Comparison of ENCODE assay signal across 8 cellular contexts in the genomic region with DNA sequence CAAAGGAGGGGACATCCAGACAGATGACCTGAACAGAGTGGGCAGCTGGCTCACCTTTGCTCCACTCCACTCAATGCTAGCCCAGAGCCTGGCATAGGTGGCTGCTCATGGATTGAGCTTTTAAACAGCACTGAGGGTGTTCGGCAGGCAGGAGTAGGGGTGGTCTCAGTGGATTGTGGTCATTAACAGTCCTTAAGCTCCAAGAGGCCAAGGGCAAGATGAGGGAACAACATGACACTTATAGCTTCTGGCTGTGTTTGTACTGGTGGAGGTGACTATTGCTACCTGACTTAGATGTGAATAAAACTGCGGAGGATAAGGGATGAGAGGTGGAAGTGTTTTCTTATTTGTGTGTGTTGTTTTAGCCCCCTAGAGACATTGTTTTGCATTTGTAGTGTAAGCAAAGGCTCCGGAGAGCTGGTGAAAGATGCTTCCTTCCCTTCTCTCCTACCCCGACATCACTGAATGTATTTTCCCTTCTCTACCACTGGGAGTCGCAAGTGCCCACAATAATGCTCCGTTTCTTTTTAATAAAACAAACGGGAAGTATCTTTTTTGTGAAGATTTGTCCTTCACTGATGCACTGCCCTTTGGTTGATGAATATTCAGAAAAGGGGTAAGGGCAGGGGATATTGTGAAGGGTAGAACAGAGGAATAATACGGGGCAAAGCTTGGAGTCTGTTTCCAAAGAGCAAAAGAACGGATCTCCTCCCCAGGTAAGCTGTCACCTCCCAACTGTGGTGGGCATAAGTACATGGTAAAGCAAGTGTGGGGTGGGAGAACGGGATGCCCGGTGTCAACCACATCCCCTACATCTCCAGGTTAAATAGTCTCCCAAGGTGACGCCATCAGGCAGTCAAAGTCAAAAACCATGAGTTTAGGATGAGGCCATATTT. TPM values are rescaled to one million over a fixed set of nuclear protein-coding genes. Genes with fewer than 3 reads are reported as not detected.
DNase-seq lines count a peak whose midpoint lies in the region; ATAC-seq and TF ChIP-seq lines count a peak whose summit lies in the region.

No MANE protein-coding gene starts in this region.

- intact Hi-C loops in thyroid gland (cut with DNase I) = loop anchor here (5.0 kb wide), 1 partner anchor 285 kb away; no protein-coding TSS in a partner anchor
- intact Hi-C loops in activated T-helper 2 cell treated with anti-CD3 and anti-CD28 coated beads, Interferon-gamma antibody, Interleukin-2, Interleukin-4, amounts not matched to agents 10 μg/mL and 5 μg/mL and 100 μg/mL, durations not matched to agents 14 hours and 24 hours and 36 hours (cut with micrococcal nuclease) = loop anchor here (1.0 to 5.0 kb wide), 4 partner anchors 125 to 710 kb away; no protein-coding TSS in a partner anchor

- H2AFZ ChIP-seq in DND-41 (ENCODE audit: low read depth, low read length) = no peak overlapping the region

- peaks cover 4% of the 10 kb centered on the region for H3K27me3 Mint-ChIP-seq in activated CD4-positive, alpha-beta memory T cell treated with anti-CD3 and anti-CD28 coated beads, Interleukin-2, amount 10 ng/mL, durations not matched to agents 7 days and 5 days
- H3K27me3 Mint-ChIP-seq in activated T-helper 2 cell treated with anti-CD3 and anti-CD28 coated beads, Interferon-gamma antibody, Interleukin-2, Interleukin-4, amounts not matched to agents 10 μg/mL and 5 μg/mL and 100 μg/mL, durations not matched to agents 14 hours and 24 hours and 36 hours (ENCODE audit: low read depth) = peaks cover 9% of the 10 kb centered on the region

- H3K27me3 ChIP-seq in DND-41 (ENCODE audit: insufficient read depth, low read length, poor library complexity) (no peaks in the 10 kb centered on the region), thyroid gland (no peaks in the 10 kb centered on the region)

- 30 to 31% methylated on average over 12 of the region's 12 CpGs for WGBS in thyroid gland, 2 donors

- H3K4me3 Mint-ChIP-seq in activated CD4-positive, alpha-beta memory T cell treated with anti-CD3 and anti-CD28 coated beads, Interleukin-2, amount 10 ng/mL, durations not matched to agents 7 days and 5 days = no peak overlapping the region
- H3K4me3 Mint-ChIP-seq in activated T-helper 2 cell treated with anti-CD3 and anti-CD28 coated beads, Interferon-gamma antibody, Interleukin-2, Interleukin-4, amounts not matched to agents 10 μg/mL and 5 μg/mL and 100 μg/mL, durations not matched to agents 14 hours and 24 hours and 36 hours (ENCODE audit: low read depth) = no peak overlapping the region

- ATAC-seq in DND-41 (ENCODE audit: insufficient read depth, low read depth) (no peak), GM19372 (IDR thresholded peaks at IDR 0.05; ENCODE audit: low read depth, unreplicated experiment) (peak; percentile 80)

- no peak overlapping the region for H3K4me2 ChIP-seq in DND-41 (ENCODE audit: insufficient read depth, low read length)

- H3K4me1 ChIP-seq in DND-41 (ENCODE audit: insufficient read depth, low read length) (no peaks in the 10 kb centered on the region), thyroid gland (no peaks in the 10 kb centered on the region)

- TF ChIP-seq CTCF in DND-41 (IDR thresholded peaks at IDR 0.05; ENCODE audit: borderline replicate concordance, extremely low read depth, low read length, poor library complexity, severe bottlenecking) (peak; percentile 57), thyroid gland (IDR thresholded peaks at IDR 0.05) (peak; percentile 28 to 80 (median 60))

- no peak overlapping the region for H3K27ac Mint-ChIP-seq in activated CD4-positive, alpha-beta memory T cell treated with anti-CD3 and anti-CD28 coated beads, Interleukin-2, amount 10 ng/mL, durations not matched to agents 7 days and 5 days
- H3K27ac Mint-ChIP-seq in activated T-helper 2 cell treated with anti-CD3 and anti-CD28 coated beads, Interferon-gamma antibody, Interleukin-2, Interleukin-4, amounts not matched to agents 10 μg/mL and 5 μg/mL and 100 μg/mL, durations not matched to agents 14 hours and 24 hours and 36 hours = no peak overlapping the region

- no peak for TF ChIP-seq POLR2A in thyroid gland (IDR thresholded peaks at IDR 0.05)

- H3K9me3 ChIP-seq in DND-41 (ENCODE audit: insufficient read depth, low read length, severe bottlenecking) = no peaks in the 10 kb centered on the region
- no peaks in the 10 kb centered on the region for H3K9me3 ChIP-seq in thyroid gland

- H3K27ac ChIP-seq in DND-41 (ENCODE audit: low read length) (no peak overlapping the region), thyroid gland (no peak overlapping the region)

- CTCF ChIA-PET in activated CD4-positive, alpha-beta memory T cell treated with anti-CD3 and anti-CD28 coated beads, Interleukin-2, amount 10 ng/mL, durations not matched to agents 7 days and 5 days (lab: Charles Lee) = interaction anchor here (0.6 to 2.7 kb wide), 9 partner anchors 9 to 711 kb away, joined by 3 to 24 read pairs (median 4); partner anchors contain the start of gene SLC36A4

- no peak overlapping the region for H3K9ac ChIP-seq in DND-41 (ENCODE audit: low read depth, low read length)

- H3K36me3 Mint-ChIP-seq in activated CD4-positive, alpha-beta memory T cell treated with anti-CD3 and anti-CD28 coated beads, Interleukin-2, amount 10 ng/mL, durations not matched to agents 7 days and 5 days (ENCODE audit: low read depth) = no peaks in the 10 kb centered on the region
- H3K36me3 Mint-ChIP-seq in activated T-helper 2 cell treated with anti-CD3 and anti-CD28 coated beads, Interferon-gamma antibody, Interleukin-2, Interleukin-4, amounts not matched to agents 10 μg/mL and 5 μg/mL and 100 μg/mL, durations not matched to agents 14 hours and 24 hours and 36 hours (ENCODE audit: low read depth) = no peaks in the 10 kb centered on the region

- H3K79me2 ChIP-seq in DND-41 (ENCODE audit: insufficient read depth, low read length) = no peaks in the 10 kb centered on the region

- H3K36me3 ChIP-seq in DND-41 (ENCODE audit: insufficient read depth, low read length) (no peaks in the 10 kb centered on the region), thyroid gland (no peaks in the 10 kb centered on the region)

- DNase-seq in DND-41 = no peak
- peak; percentile 27 for DNase-seq in HuH-7.5 (ENCODE audit: low spot score)
- peak; percentile 19 for DNase-seq in activated CD4-positive, alpha-beta memory T cell treated with anti-CD3 and anti-CD28 coated beads, Interleukin-2, amount 10 ng/mL, durations not matched to agents 7 days and 5 days
- peak; percentile 72 for DNase-seq in iPS-NIHi11 (ENCODE audit: low spot score)
- DNase-seq in thyroid gland = peak; percentile 8 to 27
- no peak for DNase-seq in NCI-H345 treated with DMSO at 0.1 percent for 48 hours (lab: John Stamatoyannopoulos, UW; ENCODE audit: unreplicated experiment)
- DNase-seq in activated T-helper 2 cell treated with anti-CD3 and anti-CD28 coated beads, Interferon-gamma antibody, Interleukin-2, Interleukin-4, amounts not matched to agents 10 μg/mL and 5 μg/mL and 100 μg/mL, durations not matched to agents 14 hours and 24 hours and 36 hours (ENCODE audit: low spot score) = no peak

- no peaks in the 10 kb centered on the region for H3K9me3 Mint-ChIP-seq in activated CD4-positive, alpha-beta memory T cell treated with anti-CD3 and anti-CD28 coated beads, Interleukin-2, amount 10 ng/mL, durations not matched to agents 7 days and 5 days
- no peaks in the 10 kb centered on the region for H3K9me3 Mint-ChIP-seq in activated T-helper 2 cell treated with anti-CD3 and anti-CD28 coated beads, Interferon-gamma antibody, Interleukin-2, Interleukin-4, amounts not matched to agents 10 μg/mL and 5 μg/mL and 100 μg/mL, durations not matched to agents 14 hours and 24 hours and 36 hours

- no peaks in the 10 kb centered on the region for H3K4me1 Mint-ChIP-seq in activated CD4-positive, alpha-beta memory T cell treated with anti-CD3 and anti-CD28 coated beads, Interleukin-2, amount 10 ng/mL, durations not matched to agents 7 days and 5 days
- no peaks in the 10 kb centered on the region for H3K4me1 Mint-ChIP-seq in activated T-helper 2 cell treated with anti-CD3 and anti-CD28 coated beads, Interferon-gamma antibody, Interleukin-2, Interleukin-4, amounts not matched to agents 10 μg/mL and 5 μg/mL and 100 μg/mL, durations not matched to agents 14 hours and 24 hours and 36 hours (ENCODE audit: low read depth)

- POLR2A ChIA-PET in activated CD4-positive, alpha-beta memory T cell treated with anti-CD3 and anti-CD28 coated beads, Interleukin-2, amount 10 ng/mL, durations not matched to agents 7 days and 5 days (lab: Charles Lee) = no interaction called here

- no peaks in the 10 kb centered on the region for H4K20me1 ChIP-seq in DND-41 (ENCODE audit: insufficient read depth, low read length)

- no peak overlapping the region for H3K4me3 ChIP-seq in DND-41 (ENCODE audit: low read depth in 1 of 2, low read length in 2 of 2)
- no peak overlapping the region for H3K4me3 ChIP-seq in thyroid gland (replicated peaks in 1 of 3)

RNA-seq across cellular contexts. Expression of gene MTNR1B, which starts 27.5 kb away (rescaled TPM):
- not detected for total RNA-seq in activated CD4-positive, alpha-beta memory T cell treated with anti-CD3 and anti-CD28 coated beads, Interleukin-2, amount 10 ng/mL, durations not matched to agents 7 days and 5 days
- total RNA-seq in thyroid gland = not detected
- total RNA-seq in activated T-helper 2 cell treated with anti-CD3 and anti-CD28 coated beads, Interferon-gamma antibody, Interleukin-2, Interleukin-4, amounts not matched to agents 10 μg/mL and 5 μg/mL and 100 μg/mL, durations not matched to agents 14 hours and 24 hours and 36 hours = not detected in 2 replicates

Comparison
In these comparisons a context has a peak if more than half of its experiments do, and no peak if none do; other contexts are left out.
1. DNase-seq: peak in HuH-7.5 (single experiment), activated CD4-positive, alpha-beta memory T cell treated with anti-CD3 and anti-CD28 coated beads, Interleukin-2, amount 10 ng/mL, durations not matched to agents 7 days and 5 days (single experiment), iPS-NIHi11 (single experiment) and thyroid gland (2 of 2); none in DND-41 (single experiment), NCI-H345 treated with DMSO at 0.1 percent for 48 hours (single experiment) and activated T-helper 2 cell treated with anti-CD3 and anti-CD28 coated beads, Interferon-gamma antibody, Interleukin-2, Interleukin-4, amounts not matched to agents 10 μg/mL and 5 μg/mL and 100 μg/mL, durations not matched to agents 14 hours and 24 hours and 36 hours (single experiment).